24 cellular contexts compared by ENCODE assay signal in genomic region chr10:13354783-13355182, GRCh38. TPM values are rescaled to one million over a fixed set of nuclear protein-coding genes. Genes with fewer than 3 reads are reported as not detected.
DNase-seq lines count a peak whose midpoint lies in the region; ATAC-seq, FAIRE-seq and TF ChIP-seq lines count a peak whose summit lies in the region.
"Had no signal": no experiment of that assay in that cellular context is flagged by ENCODE, and none has a peak within 500 bp of the region (broad histone marks: within the 10 kb centered on the region; RNA-seq: fewer than 3 reads in every experiment).

No MANE protein-coding gene starts in this region.

- H3K14ac ChIP-seq in H1 (ENCODE audit: insufficient read length) = no peak overlapping the region

- H3K23ac ChIP-seq in H1 (ENCODE audit: insufficient read length) = no peak overlapping the region

- CTCF ChIA-PET in activated CD8-positive, alpha-beta T cell treated with anti-CD3 and anti-CD28 coated beads for 36 hours (lab: Charles Lee) = interaction anchor here (1.0 kb wide), 1 partner anchor 86 kb away, joined by 4 read pairs; no protein-coding TSS in a partner anchor
- CTCF ChIA-PET in activated CD8-positive, alpha-beta T cell treated with anti-CD3 and anti-CD28 coated beads, Interleukin-2, amount 10 ng/mL, durations not matched to agents 7 days and 5 days (lab: Charles Lee) = no interaction called here
- CTCF ChIA-PET in H1 (lab: Charles Lee; ENCODE audit: partially characterized antibody) (interaction anchor here (0.7 to 1.9 kb wide), 2 partner anchors 17 to 86 kb away, joined by 3 to 4 read pairs; no protein-coding TSS in a partner anchor), SK-N-SH (lab: Yijun Ruan, JAX) (interaction anchor here (2.2 kb wide), 1 partner anchor 17 kb away, joined by 13 read pairs; no protein-coding TSS in a partner anchor)

- TF ChIP-seq CTCF in activated CD8-positive, alpha-beta T cell treated with anti-CD3 and anti-CD28 coated beads for 36 hours (IDR thresholded peaks at IDR 0.05) = no peak
- TF ChIP-seq CTCF in H1 (IDR thresholded peaks at IDR 0.05; ENCODE audit: control extremely low read depth in 1 of 3, insufficient read depth in 1 of 3, low read depth in 1 of 3, low read length in 3 of 3) = no peak
- no peak for TF ChIP-seq CTCF in right lobe of liver (IDR thresholded peaks at IDR 0.05)
- no peak for TF ChIP-seq CTCF in SK-N-SH (IDR thresholded peaks at IDR 0.05)

- no peaks in the 10 kb centered on the region for H3K9me3 ChIP-seq in H1 (ENCODE audit: insufficient read depth in 2 of 2, low read depth in 1 of 2, low read length in 1 of 2)
- H3K9me3 ChIP-seq in right lobe of liver = no peaks in the 10 kb centered on the region
- H3K9me3 ChIP-seq in SK-N-SH = no peaks in the 10 kb centered on the region
- H3K9me3 ChIP-seq: Caco-2, HAP-1 had no signal

- no peak for FAIRE-seq in H1 (lab: Jason Lieb, UNC)
- FAIRE-seq: A204.1, GM12878, H54 had no signal

- ATAC-seq in activated CD8-positive, alpha-beta T cell treated with anti-CD3 and anti-CD28 coated beads for 36 hours = no peak
- no peak for ATAC-seq in activated CD8-positive, alpha-beta T cell treated with anti-CD3 and anti-CD28 coated beads, Interleukin-2, amount 10 ng/mL, durations not matched to agents 7 days and 5 days
- ATAC-seq in activated T-helper 17 cell treated with anti-CD3 and anti-CD28 coated beads, Interleukin-2, amount 50 U/mL, for 72 hours (replicated peaks) = peak; percentile 31
- ATAC-seq in right lobe of liver = no peak
- ATAC-seq: CD8-positive, alpha-beta T cell; GM12878; GM23338 had no signal

- no peak overlapping the region for H3K27ac ChIP-seq in H1 (ENCODE audit: low read depth, low read length)
- H3K27ac ChIP-seq in right lobe of liver = no peak overlapping the region
- H3K27ac ChIP-seq in SK-N-SH (ENCODE audit: low read depth in 2 of 2, low read length in 1 of 2) = no peak overlapping the region
- H3K27ac ChIP-seq: 22Rv1, BLaER1, C4-2B had no signal

- H3K4me1 ChIP-seq in H1 (replicated peaks in 1 of 4; ENCODE audit: control insufficient read depth in 3 of 4, insufficient read depth in 4 of 4, low read length in 3 of 4) (peaks cover 14 to 31% (median 20%) of the 10 kb centered on the region in 4 experiments), right lobe of liver (peaks cover 0 to 7% (median 3%) of the 10 kb centered on the region in 4 donors), SK-N-SH (ENCODE audit: control insufficient read depth in 1 of 2, insufficient read depth in 2 of 2, low read depth in 1 of 2, low read length in 1 of 2) (peaks cover 0 to 6% of the 10 kb centered on the region in 2 experiments; a peak in 1 of 4 replicates)

- H3K9me3 Mint-ChIP-seq in activated CD8-positive, alpha-beta T cell treated with anti-CD3 and anti-CD28 coated beads for 36 hours = no peaks in the 10 kb centered on the region
- no peaks in the 10 kb centered on the region for H3K9me3 Mint-ChIP-seq in activated CD8-positive, alpha-beta T cell treated with anti-CD3 and anti-CD28 coated beads, Interleukin-2, amount 10 ng/mL, durations not matched to agents 7 days and 5 days (ENCODE audit: insufficient read depth)
- no peaks in the 10 kb centered on the region for H3K9me3 Mint-ChIP-seq in activated T-helper 17 cell treated with anti-CD3 and anti-CD28 coated beads, Interleukin-2, amount 50 U/mL, for 72 hours
- H3K9me3 Mint-ChIP-seq: CD8-positive, alpha-beta T cell; HFFc6 had no signal

- no peak overlapping the region for H4K5ac ChIP-seq in H1 (ENCODE audit: insufficient read length, low read depth, low read length)

- POLR2A ChIA-PET in activated CD8-positive, alpha-beta T cell treated with anti-CD3 and anti-CD28 coated beads for 36 hours (lab: Charles Lee) = no interaction called here
- POLR2A ChIA-PET in activated CD8-positive, alpha-beta T cell treated with anti-CD3 and anti-CD28 coated beads, Interleukin-2, amount 10 ng/mL, durations not matched to agents 7 days and 5 days (lab: Charles Lee) = no interaction called here
- POLR2A ChIA-PET in H1 (lab: Charles Lee; ENCODE audit: partially characterized antibody) = interaction anchor here (1.4 to 7.2 kb wide), 3 partner anchors 12 to 37 kb away, joined by 3 to 85 read pairs (median 78); no protein-coding TSS in a partner anchor
- POLR2A ChIA-PET in SK-N-SH (lab: Yijun Ruan, JAX) = no interaction called here

- TF ChIP-seq RAD21 in H1 (IDR thresholded peaks at IDR 0.05 in 1 of 2, conservative IDR thresholded peaks at IDR 0.05 in 1 of 2; ENCODE audit: low read depth in 2 of 2, low read length in 2 of 2) (no peak), SK-N-SH (IDR thresholded peaks at IDR 0.05; ENCODE audit: low read length) (no peak)

- H2AFZ ChIP-seq in H1 (ENCODE audit: low read length) = no peak overlapping the region
- H2AFZ ChIP-seq in SK-N-SH (ENCODE audit: low read depth) = no peak overlapping the region
- H2AFZ ChIP-seq: GM23338 had no signal

- H3K27me3 ChIP-seq in H1 (replicated peaks in 1 of 4; ENCODE audit: control insufficient read depth in 3 of 4, extremely low read depth in 1 of 4, insufficient read depth in 3 of 4, low read length in 3 of 4) (no peaks in the 10 kb centered on the region), right lobe of liver (no peaks in the 10 kb centered on the region), SK-N-SH (ENCODE audit: insufficient read depth) (no peaks in the 10 kb centered on the region)
- H3K27me3 ChIP-seq: BLaER1 had no signal

- H3K56ac ChIP-seq in H1 (replicated peaks; ENCODE audit: insufficient read length, low read depth, low read length) = no peak overlapping the region

- peak; percentile 19 for DNase-seq in activated CD8-positive, alpha-beta T cell treated with anti-CD3 and anti-CD28 coated beads for 36 hours
- no peak for DNase-seq in activated CD8-positive, alpha-beta T cell treated with anti-CD3 and anti-CD28 coated beads, Interleukin-2, amount 10 ng/mL, durations not matched to agents 7 days and 5 days
- no peak for DNase-seq in H1 (ENCODE audit: low read depth in 1 of 2, low spot score in 2 of 2)
- no peak for DNase-seq in right lobe of liver
- DNase-seq in stimulated activated CD4-positive, alpha-beta T cell treated with anti-CD3 and anti-CD28 coated beads, Interleukin-4, amount 100 ng/mL, for 24 hours = no peak
- no peak for DNase-seq in SK-N-SH
- DNase-seq: Caco-2; CD4-positive, CD25-positive, alpha-beta regulatory T cell; CD8-positive, alpha-beta T cell; DMS153; DND-41; EL; GDM1; HFFc6 had no signal

- H3K18ac ChIP-seq in H1 (ENCODE audit: extremely low read depth, low read length) = no peak overlapping the region

- H3K4me3 Mint-ChIP-seq in activated CD8-positive, alpha-beta T cell treated with anti-CD3 and anti-CD28 coated beads for 36 hours = no peak overlapping the region
- no peak overlapping the region for H3K4me3 Mint-ChIP-seq in activated CD8-positive, alpha-beta T cell treated with anti-CD3 and anti-CD28 coated beads, Interleukin-2, amount 10 ng/mL, durations not matched to agents 7 days and 5 days
- no peak overlapping the region for H3K4me3 Mint-ChIP-seq in activated T-helper 17 cell treated with anti-CD3 and anti-CD28 coated beads, Interleukin-2, amount 50 U/mL, for 72 hours
- H3K4me3 Mint-ChIP-seq: B cell; CD8-positive, alpha-beta T cell; GM23338; HFFc6 had no signal

- H4K20me1 ChIP-seq in H1 (replicated peaks in 1 of 2; ENCODE audit: control insufficient read depth in 1 of 2, insufficient read depth in 2 of 2, low read length in 2 of 2) (no peaks in the 10 kb centered on the region), SK-N-SH (ENCODE audit: insufficient read depth) (no peaks in the 10 kb centered on the region)
- H4K20me1 ChIP-seq: BLaER1 had no signal

- WGBS in H1 (ENCODE audit: extremely low coverage in 1 of 2, insufficient coverage in 1 of 2, insufficient read length in 1 of 2, insufficient replicate concordance in 2 of 2, low coverage in 1 of 2, low lambda C conversion rate in 2 of 2, missing lambda C conversion rate in 1 of 2), 2 experiments = 93% methylated on average over 7 of the region's 7 CpGs; no CpG with 5 or more reads in 1 of the 2 experiments
- 100% methylated on average over 1 of the region's 7 CpGs for WGBS in right lobe of liver (ENCODE audit: insufficient coverage, low coverage, low lambda C conversion rate, missing lambda C conversion rate)
- WGBS in SK-N-SH (ENCODE audit: low lambda C conversion rate) = 70% methylated on average over 7 of the region's 7 CpGs

- H2BK5ac ChIP-seq in H1 (ENCODE audit: low read depth, low read length) = no peak overlapping the region

- H3K36me3 ChIP-seq in H1 (ENCODE audit: control insufficient read depth in 2 of 4, insufficient read depth in 4 of 4, low read length in 3 of 4) (no peaks in the 10 kb centered on the region), right lobe of liver (no peaks in the 10 kb centered on the region), SK-N-SH (replicated peaks in 1 of 2; ENCODE audit: control insufficient read depth in 1 of 2, insufficient read depth in 2 of 2, low read length in 1 of 2) (no peaks in the 10 kb centered on the region)
- H3K36me3 ChIP-seq: BLaER1, HAP-1 had no signal

- peak overlapping the region; percentile 27; the same call in 1 of the 2 replicates for H2BK12ac ChIP-seq in H1 (ENCODE audit: low read depth, low read length)

- H3K4me3 ChIP-seq in H1 (ENCODE audit: extremely low read depth in 1 of 4, insufficient read depth in 2 of 4, low read depth in 3 of 4, low read length in 4 of 4) (no peak overlapping the region), right lobe of liver (no peak overlapping the region), SK-N-SH (ENCODE audit: low read depth in 2 of 2, low read length in 1 of 2) (no peak overlapping the region)
- H3K4me3 ChIP-seq: BLaER1, GM12878, GM23338, HAP-1 had no signal

- peak overlapping the region; percentile 92; the same call in 1 of the 2 replicates for H2BK20ac ChIP-seq in H1 (ENCODE audit: low read length)

- no peaks in the 10 kb centered on the region for H3F3A ChIP-seq in SK-N-SH (replicated peaks; ENCODE audit: insufficient read depth)

- no peak overlapping the region for H2AK5ac ChIP-seq in H1 (ENCODE audit: low read depth, low read length)

- intact Hi-C loops in activated CD8-positive, alpha-beta T cell treated with anti-CD3 and anti-CD28 coated beads for 36 hours (cut with micrococcal nuclease) = loop anchor here (5.0 kb wide), 1 partner anchor 52 kb away; the partner anchor contains the start of gene PHYH
- intact Hi-C loops in right lobe of liver (cut with DNase I) = no loop called here

- H3K27ac Mint-ChIP-seq in activated CD8-positive, alpha-beta T cell treated with anti-CD3 and anti-CD28 coated beads for 36 hours = no peak overlapping the region
- no peak overlapping the region for H3K27ac Mint-ChIP-seq in activated CD8-positive, alpha-beta T cell treated with anti-CD3 and anti-CD28 coated beads, Interleukin-2, amount 10 ng/mL, durations not matched to agents 7 days and 5 days
- H3K27ac Mint-ChIP-seq in activated T-helper 17 cell treated with anti-CD3 and anti-CD28 coated beads, Interleukin-2, amount 50 U/mL, for 72 hours = no peak overlapping the region
- H3K27ac Mint-ChIP-seq: B cell; CD4-positive, CD25-positive, alpha-beta regulatory T cell; CD8-positive, alpha-beta T cell; GM23338; HFFc6 had no signal

- H3K4me1 Mint-ChIP-seq in activated CD8-positive, alpha-beta T cell treated with anti-CD3 and anti-CD28 coated beads for 36 hours (ENCODE audit: low read depth) = peaks cover 32% of the 10 kb centered on the region
- peaks cover 35% of the 10 kb centered on the region for H3K4me1 Mint-ChIP-seq in activated CD8-positive, alpha-beta T cell treated with anti-CD3 and anti-CD28 coated beads, Interleukin-2, amount 10 ng/mL, durations not matched to agents 7 days and 5 days (ENCODE audit: low read depth)
- H3K4me1 Mint-ChIP-seq in activated T-helper 17 cell treated with anti-CD3 and anti-CD28 coated beads, Interleukin-2, amount 50 U/mL, for 72 hours = peaks cover 15% of the 10 kb centered on the region

- H3K9ac ChIP-seq in H1 (replicated peaks in 1 of 4; ENCODE audit: extremely low read depth in 1 of 4, low read depth in 3 of 4, low read length in 3 of 4) = no peak overlapping the region
- no peak overlapping the region for H3K9ac ChIP-seq in SK-N-SH
- H3K9ac ChIP-seq: BLaER1 had no signal

- no peak for TF ChIP-seq POLR2A in H1 (IDR thresholded peaks at IDR 0.05; ENCODE audit: control extremely low read depth in 1 of 2, low read depth in 2 of 2, low read length in 2 of 2)
- no peak for TF ChIP-seq POLR2A in right lobe of liver (IDR thresholded peaks at IDR 0.05)

- peak overlapping the region; percentile 61 for H3K4ac ChIP-seq in H1 (replicated peaks; ENCODE audit: insufficient read length, low read depth, low read length)

- H2BK120ac ChIP-seq in H1 (replicated peaks; ENCODE audit: low read depth, low read length) = no peak overlapping the region

- peak overlapping the region; percentile 0 for H4K91ac ChIP-seq in H1 (replicated peaks; ENCODE audit: insufficient read length, low read length)

- H3K4me2 ChIP-seq in H1 (ENCODE audit: insufficient read depth in 1 of 2, low read depth in 2 of 2, low read length in 2 of 2) (no peak overlapping the region), SK-N-SH (no peak overlapping the region)
- H3K4me2 ChIP-seq: BLaER1, GM23338 had no signal

- TF ChIP-seq EP300 in H1 (IDR thresholded peaks at IDR 0.05; ENCODE audit: borderline replicate concordance in 1 of 2, low read depth in 2 of 2, low read length in 2 of 2) (no peak), SK-N-SH (IDR thresholded peaks at IDR 0.05; ENCODE audit: borderline replicate concordance in 1 of 2, low read depth in 1 of 2, low read length in 1 of 2) (no peak)

- no peaks in the 10 kb centered on the region for H3K9me2 ChIP-seq in SK-N-SH

- H3K36me3 Mint-ChIP-seq in activated CD8-positive, alpha-beta T cell treated with anti-CD3 and anti-CD28 coated beads for 36 hours (ENCODE audit: low read depth) = no peaks in the 10 kb centered on the region
- no peaks in the 10 kb centered on the region for H3K36me3 Mint-ChIP-seq in activated CD8-positive, alpha-beta T cell treated with anti-CD3 and anti-CD28 coated beads, Interleukin-2, amount 10 ng/mL, durations not matched to agents 7 days and 5 days (ENCODE audit: low read depth)
- H3K36me3 Mint-ChIP-seq in activated T-helper 17 cell treated with anti-CD3 and anti-CD28 coated beads, Interleukin-2, amount 50 U/mL, for 72 hours (ENCODE audit: low read depth) = no peaks in the 10 kb centered on the region
- H3K36me3 Mint-ChIP-seq: CD4-positive, CD25-positive, alpha-beta regulatory T cell; CD8-positive, alpha-beta T cell had no signal

- peaks cover 10% of the 10 kb centered on the region; the same call in 1 of the 2 replicates for H3K23me2 ChIP-seq in H1 (ENCODE audit: low read depth, low read length)

- H2BK15ac ChIP-seq in H1 (ENCODE audit: low read length) = no peak overlapping the region

- H3K27me3 Mint-ChIP-seq in activated CD8-positive, alpha-beta T cell treated with anti-CD3 and anti-CD28 coated beads for 36 hours = no peaks in the 10 kb centered on the region
- H3K27me3 Mint-ChIP-seq in activated CD8-positive, alpha-beta T cell treated with anti-CD3 and anti-CD28 coated beads, Interleukin-2, amount 10 ng/mL, durations not matched to agents 7 days and 5 days (ENCODE audit: low read depth) = peaks cover 2% of the 10 kb centered on the region
- peaks cover 11% of the 10 kb centered on the region for H3K27me3 Mint-ChIP-seq in activated T-helper 17 cell treated with anti-CD3 and anti-CD28 coated beads, Interleukin-2, amount 50 U/mL, for 72 hours

- H3K79me1 ChIP-seq in H1 (ENCODE audit: low read depth, low read length) = no peaks in the 10 kb centered on the region

- H3K79me2 ChIP-seq in H1 (ENCODE audit: control insufficient read depth in 1 of 2, insufficient read depth in 2 of 2, low read length in 2 of 2) (no peaks in the 10 kb centered on the region), SK-N-SH (ENCODE audit: insufficient read depth) (no peaks in the 10 kb centered on the region)

- peak overlapping the region; percentile 69; the same call in 1 of the 2 replicates for H4K8ac ChIP-seq in H1 (ENCODE audit: extremely low read depth, insufficient read depth, low read length)

RNA-seq across cellular contexts. Expression of gene SEPHS1, which starts 6.7 kb away (rescaled TPM):
- 10 to 100 TPM; 61.6 to 66.5 TPM for total RNA-seq in activated CD8-positive, alpha-beta T cell treated with anti-CD3 and anti-CD28 coated beads for 36 hours
- 10 to 100 TPM; 63.5 to 64.0 TPM for total RNA-seq in activated CD8-positive, alpha-beta T cell treated with anti-CD3 and anti-CD28 coated beads, Interleukin-2, amount 10 ng/mL, durations not matched to agents 7 days and 5 days
- total RNA-seq in activated T-helper 17 cell treated with anti-CD3 and anti-CD28 coated beads, Interleukin-2, amount 50 U/mL, for 72 hours = 10 to 100 TPM; 40.4 to 73.7 TPM
- 633 and 683 TPM in 2 replicates for total RNA-seq in H1 (2021; fragmentation: NEBNext Ultra II Directional; extraction: Animal tissue kit (Norgen Biotek cat#: 25700))
- polyA plus RNA-seq in H1 (2011; rRNA removed) = 226 and 270 TPM in 2 replicates
- polyA plus RNA-seq in H1 (2011; cell fraction: cytosol; rRNA removed) = 306 TPM
- polyA plus RNA-seq in H1 (2011; cell fraction: nucleus; rRNA removed) = 172 TPM
- 405 to 543 TPM (median 471 TPM) in 4 replicates for polyA plus RNA-seq in H1 (2012, experiment 1 of 2)
- polyA plus RNA-seq in H1 (2012, experiment 2 of 2) = 233 TPM
- polyA plus RNA-seq in H1 (2013, experiment 1 of 2) = 405 TPM
- 460 TPM for polyA plus RNA-seq in H1 (2013, experiment 2 of 2)
- polyA minus RNA-seq in H1 (2011; rRNA and poly(A)+ RNA removed) = 647 and 831 TPM in 2 replicates
- 256 TPM for polyA minus RNA-seq in H1 (2011; cell fraction: cytosol; rRNA and poly(A)+ RNA removed)
- 193 TPM for polyA minus RNA-seq in H1 (2011; cell fraction: nucleus; rRNA and poly(A)+ RNA removed)
- total RNA-seq in right lobe of liver = 10 to 100 TPM; 25.4 to 32.1 (median 29.3) TPM
- 64.8 and 79.8 TPM in 2 replicates for polyA plus RNA-seq in SK-N-SH (2012; rRNA removed)
- polyA plus RNA-seq in SK-N-SH (2012; cell fraction: cytosol; rRNA removed) = 62.8 and 85.9 TPM in 2 replicates
- 37.6 and 59.0 TPM in 2 replicates for polyA plus RNA-seq in SK-N-SH (2012; cell fraction: nucleus; rRNA removed)

RNA-seq across cellular contexts. Expression of gene PHYH, which starts 54.9 kb away (rescaled TPM):
- 10 to 100 TPM; 14.6 to 16.3 TPM for total RNA-seq in activated CD8-positive, alpha-beta T cell treated with anti-CD3 and anti-CD28 coated beads for 36 hours
- 10 to 100 TPM; 11.5 to 12.7 TPM for total RNA-seq in activated CD8-positive, alpha-beta T cell treated with anti-CD3 and anti-CD28 coated beads, Interleukin-2, amount 10 ng/mL, durations not matched to agents 7 days and 5 days
- total RNA-seq in activated T-helper 17 cell treated with anti-CD3 and anti-CD28 coated beads, Interleukin-2, amount 50 U/mL, for 72 hours = 1 to 10 TPM; 8.2 to 9.2 TPM
- 22.7 and 23.2 TPM in 2 replicates for total RNA-seq in H1 (2021; fragmentation: NEBNext Ultra II Directional; extraction: Animal tissue kit (Norgen Biotek cat#: 25700))
- polyA plus RNA-seq in H1 (2011; rRNA removed) (22.0 and 22.9 TPM in 2 replicates), SK-N-SH (2012; rRNA removed) (15.6 and 16.2 TPM in 2 replicates)
- 21.8 TPM for polyA plus RNA-seq in H1 (2011; cell fraction: cytosol; rRNA removed)
- polyA plus RNA-seq in H1 (2011; cell fraction: nucleus; rRNA removed) = 18.3 TPM
- polyA plus RNA-seq in H1 (2012, experiment 1 of 2) = 21.9 to 27.0 TPM (median 24.9 TPM) in 4 replicates
- 4.4 TPM for polyA plus RNA-seq in H1 (2012, experiment 2 of 2)
- 25.6 TPM for polyA plus RNA-seq in H1 (2013, experiment 1 of 2)
- polyA plus RNA-seq in H1 (2013, experiment 2 of 2) = 26.3 TPM
- polyA minus RNA-seq in H1 (2011; rRNA and poly(A)+ RNA removed) = 10.4 and 10.5 TPM in 2 replicates
- 5.9 TPM for polyA minus RNA-seq in H1 (2011; cell fraction: cytosol; rRNA and poly(A)+ RNA removed)
- 9.7 TPM for polyA minus RNA-seq in H1 (2011; cell fraction: nucleus; rRNA and poly(A)+ RNA removed)
- total RNA-seq in right lobe of liver = 100 to 1,000 TPM in 5 of 6 experiments, 10 to 100 TPM in 1; 76.8 to 204 (median 141) TPM
- polyA plus RNA-seq in SK-N-SH (2012; cell fraction: cytosol; rRNA removed) = 21.5 and 22.0 TPM in 2 replicates
- 14.6 and 28.5 TPM in 2 replicates for polyA plus RNA-seq in SK-N-SH (2012; cell fraction: nucleus; rRNA removed)
